15 cellular contexts compared by ENCODE assay signal in the genomic region with DNA sequence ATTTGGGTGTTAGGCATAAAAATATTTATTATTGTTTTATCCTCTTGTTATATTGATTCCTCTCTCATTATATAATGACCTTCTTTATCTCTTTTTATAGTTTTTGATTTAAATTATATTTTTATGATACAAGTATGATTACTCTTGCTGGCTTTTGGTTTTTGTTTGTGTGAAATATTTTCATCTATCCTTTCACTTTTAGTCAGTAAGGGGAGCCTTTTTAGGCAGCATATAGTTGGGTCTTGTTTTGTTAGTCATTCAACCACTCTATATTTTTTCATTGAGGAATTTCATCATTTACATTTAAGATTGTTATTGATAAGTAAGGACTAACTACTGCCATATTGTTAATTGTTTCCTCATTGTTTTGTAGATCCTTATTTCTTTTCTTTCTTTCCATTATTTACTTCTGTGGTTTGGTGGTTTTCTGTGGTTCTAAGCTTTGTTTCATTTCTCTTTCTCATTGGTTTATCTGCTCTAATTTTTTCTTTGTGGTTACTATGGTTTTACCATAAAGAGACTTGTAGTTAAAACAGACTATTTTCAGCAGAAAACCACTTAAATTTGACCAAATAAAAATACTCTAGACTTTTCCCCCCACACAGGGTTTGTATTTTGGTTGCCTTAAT.
DNase-seq lines count a peak whose midpoint lies in the region; ATAC-seq and TF ChIP-seq lines count a peak whose summit lies in the region.
"Had no signal": no experiment of that assay in that cellular context is flagged by ENCODE, and none has a peak within 500 bp of the region (broad histone marks: within the 10 kb centered on the region; RNA-seq: fewer than 3 reads in every experiment).

No MANE protein-coding gene starts in this region.

- H3K4me2 ChIP-seq in KMS-11: peak overlapping the region; percentile 22
- H3K4me2 ChIP-seq: SK-N-SH had no signal

- H3K79me2 ChIP-seq in KMS-11 (ENCODE audit: insufficient read depth, low read depth): no peaks in the 10 kb centered on the region

- H4K20me1 ChIP-seq in KMS-11 (ENCODE audit: insufficient read depth): no peaks in the 10 kb centered on the region

- peaks cover 21% of the 10 kb centered on the region for H3K4me1 ChIP-seq in KMS-11 (ENCODE audit: low read depth, poor library complexity, severe bottlenecking)
- H3K4me1 ChIP-seq: adrenal gland, esophagus muscularis mucosa had no signal

- no peaks in the 10 kb centered on the region for H3K36me3 ChIP-seq in KMS-11 (ENCODE audit: insufficient read depth)
- H3K36me3 ChIP-seq: adrenal gland, esophagus muscularis mucosa, neutrophil had no signal

- ATAC-seq in GM18502 (IDR thresholded peaks at IDR 0.05; ENCODE audit: poor library complexity, unreplicated experiment): peak; percentile 81
- ATAC-seq in GM21447 (IDR thresholded peaks at IDR 0.05; ENCODE audit: unreplicated experiment): peak; percentile 62
- peak; percentile 73 for ATAC-seq in HG02973 (IDR thresholded peaks at IDR 0.05; ENCODE audit: unreplicated experiment)
- no peak for ATAC-seq in GM19023 (IDR thresholded peaks at IDR 0.05; ENCODE audit: unreplicated experiment)
- ATAC-seq: WTC11 had no signal

- H3K9ac ChIP-seq in KMS-11: no peak overlapping the region
- H3K9ac ChIP-seq: SK-N-SH had no signal

- no peak overlapping the region for H3K27ac ChIP-seq in KMS-11
- H3K27ac ChIP-seq: adrenal gland, esophagus muscularis mucosa, neutrophil had no signal

- TF ChIP-seq CTCF in KMS-11 (conservative IDR thresholded peaks at IDR 0.05; ENCODE audit: low read depth, low read length): no peak

- DNase-seq in NOMO-1 treated with DMSO at 0.1 percent for 48 hours (lab: John Stamatoyannopoulos, UW; ENCODE audit: unreplicated experiment) (no peak), AML-193 (lab: John Stamatoyannopoulos, UW) (no peak)
- DNase-seq in effector CD8-positive, alpha-beta T cell (lab: John Stamatoyannopoulos, UW): no peak
- DNase-seq: adrenal gland; NCI-H1930; NK-92 treated with Interleukin-12 subunit alpha and Interleukin-12 subunit beta, amount 100 ng/mL, for 24 hours; SK-N-SH had no signal

- no peak overlapping the region for H2AFZ ChIP-seq in KMS-11 (ENCODE audit: low read depth)

- H3K27me3 ChIP-seq in KMS-11 (ENCODE audit: insufficient read depth, low read depth): peaks cover 28% of the 10 kb centered on the region; the same call in 1 of the 2 replicates
- H3K27me3 ChIP-seq: adrenal gland, esophagus muscularis mucosa, neutrophil had no signal

- H3K4me3 ChIP-seq in KMS-11 (IDR thresholded peaks at IDR 0.05; ENCODE audit: insufficient read depth, low read depth, low read length): no peak overlapping the region
- H3K4me3 ChIP-seq: adrenal gland, esophagus muscularis mucosa had no signal
